In the genomic region with DNA sequence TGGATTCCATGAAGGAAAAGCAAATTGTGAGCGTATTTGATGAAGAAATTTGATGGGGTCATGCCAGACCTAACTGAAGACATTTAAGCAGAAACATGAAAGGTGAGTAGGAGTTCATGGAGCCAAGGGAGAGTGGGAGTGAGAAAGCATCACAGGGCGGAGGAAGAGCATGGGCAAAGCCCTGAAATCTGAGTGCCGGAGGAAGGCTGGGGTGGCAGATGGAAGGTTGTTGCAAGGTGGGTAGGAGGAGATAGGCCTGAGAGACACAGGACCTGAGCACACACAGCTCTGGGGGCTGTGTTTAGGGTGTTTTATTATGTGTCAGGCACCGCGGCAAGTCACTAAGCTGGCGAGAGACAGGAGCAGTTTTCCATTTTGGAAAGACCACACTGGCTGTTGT, we compare ENCODE assay signal across 18 cellular contexts.
DNase-seq lines count a peak whose midpoint lies in the region; ATAC-seq lines count a peak whose summit lies in the region.
"Had no signal": no experiment of that assay in that cellular context is flagged by ENCODE, and none has a peak within 500 bp of the region (broad histone marks: within the 10 kb centered on the region; RNA-seq: fewer than 3 reads in every experiment).

No MANE protein-coding gene starts in this region.

- H2BK5ac ChIP-seq in trophoblast cell (ENCODE audit: low read depth, low read length, poor library complexity), result no peak overlapping the region

- DNase-seq in DMS 273 (lab: John Stamatoyannopoulos, UW; ENCODE audit: unreplicated experiment) (peak; percentile 14), DMS 273 treated with DMSO at 0.1 percent for 48 hours (lab: John Stamatoyannopoulos, UW) (no peak), left kidney (ENCODE audit: low read depth, low spot score) (peak; percentile 62), trophoblast cell (no peak), NCI-H345 treated with DMSO at 0.1 percent for 48 hours (lab: John Stamatoyannopoulos, UW; ENCODE audit: unreplicated experiment) (no peak), EL (no peak)
- DNase-seq: AML-193; Caco-2; Calu3; CD4-positive, alpha-beta T cell; CD8-positive, alpha-beta T cell; DMS79 treated with DMSO at 0.1 percent for 48 hours; GF-D8 had no signal

- no peaks in the 10 kb centered on the region for H3K36me3 ChIP-seq in trophoblast cell (ENCODE audit: control insufficient read depth in 1 of 2, insufficient read depth in 2 of 2, low read length in 2 of 2)
- H3K36me3 ChIP-seq: BLaER1 treated with 17β-estradiol and CSF1 and Interleukin-3, amounts not matched to agents 10 nM and 100 nM had no signal

- H3K9ac ChIP-seq in trophoblast cell (ENCODE audit: low read length), result no peak overlapping the region
- H3K9ac ChIP-seq: BLaER1 treated with 17β-estradiol and CSF1 and Interleukin-3, amounts not matched to agents 10 nM and 100 nM had no signal

- no peak overlapping the region for H3K27ac ChIP-seq in trophoblast cell (ENCODE audit: low read depth, low read length)
- H3K27ac ChIP-seq: 22Rv1; A549; BLaER1 treated with 17β-estradiol and CSF1 and Interleukin-3, amounts not matched to agents 10 nM and 100 nM; C4-2B had no signal

- H2AK5ac ChIP-seq in trophoblast cell (ENCODE audit: low read length), result no peak overlapping the region

- no peak overlapping the region for H3K4ac ChIP-seq in trophoblast cell (ENCODE audit: low read depth, low read length)

- H2BK12ac ChIP-seq in trophoblast cell (ENCODE audit: low read length), result no peak overlapping the region

- WGBS in trophoblast cell (ENCODE audit: extremely low coverage, insufficient coverage, insufficient read length), result no CpG with 5 or more reads among the region's 6 CpGs

- H3K4me3 ChIP-seq in trophoblast cell (ENCODE audit: low read depth, low read length), result peak overlapping the region; percentile 45
- H3K4me3 ChIP-seq: A549; BLaER1 treated with 17β-estradiol and CSF1 and Interleukin-3, amounts not matched to agents 10 nM and 100 nM had no signal

- H4K8ac ChIP-seq in trophoblast cell (ENCODE audit: low read depth, low read length), result no peak overlapping the region

- no peaks in the 10 kb centered on the region for H3K9me3 ChIP-seq in trophoblast cell (ENCODE audit: insufficient read depth, low read depth, low read length)
- H3K9me3 ChIP-seq: A549; BLaER1 treated with 17β-estradiol and CSF1 and Interleukin-3, amounts not matched to agents 10 nM and 100 nM; Caco-2 had no signal

- H3K14ac ChIP-seq in trophoblast cell (ENCODE audit: low read length), result no peak overlapping the region

- no peak overlapping the region for H2BK120ac ChIP-seq in trophoblast cell (ENCODE audit: insufficient read depth, low read length, poor library complexity)

- peak overlapping the region; percentile 28 for H4K12ac ChIP-seq in trophoblast cell (ENCODE audit: low read depth, low read length)

- no peak for ATAC-seq in GM18867 (IDR thresholded peaks at IDR 0.05; ENCODE audit: unreplicated experiment)
- ATAC-seq: A549; CD8-positive, alpha-beta T cell had no signal

- H3K27me3 ChIP-seq in trophoblast cell (ENCODE audit: insufficient read depth, low read length), result no peaks in the 10 kb centered on the region
- H3K27me3 ChIP-seq: BLaER1 treated with 17β-estradiol and CSF1 and Interleukin-3, amounts not matched to agents 10 nM and 100 nM had no signal

- no peaks in the 10 kb centered on the region for H3K79me1 ChIP-seq in trophoblast cell (ENCODE audit: low read length)

- H3K18ac ChIP-seq in trophoblast cell (ENCODE audit: low read length), result no peak overlapping the region

- H3K4me1 ChIP-seq in trophoblast cell (ENCODE audit: control insufficient read depth in 1 of 2, insufficient read depth in 2 of 2, low read length in 2 of 2), result no peaks in the 10 kb centered on the region
- H3K4me1 ChIP-seq: A549; BLaER1 treated with 17β-estradiol and CSF1 and Interleukin-3, amounts not matched to agents 10 nM and 100 nM; Caco-2 had no signal

- H4K91ac ChIP-seq in trophoblast cell (ENCODE audit: low read depth, low read length), result no peak overlapping the region

- H2AFZ ChIP-seq in trophoblast cell (ENCODE audit: insufficient read depth, low read length, poor library complexity), result no peak overlapping the region

- H3K79me2 ChIP-seq in trophoblast cell (ENCODE audit: control insufficient read depth, insufficient read depth, low read length, poor library complexity), result no peaks in the 10 kb centered on the region

- H3K23ac ChIP-seq in trophoblast cell (ENCODE audit: low read length), result no peak overlapping the region

- no peak overlapping the region for H3K4me2 ChIP-seq in trophoblast cell (ENCODE audit: low read length)
- H3K4me2 ChIP-seq: A549; BLaER1 treated with 17β-estradiol and CSF1 and Interleukin-3, amounts not matched to agents 10 nM and 100 nM had no signal

Comparison
In these comparisons a context has a peak if more than half of its experiments do, and no peak if none do; other contexts are left out.
1. DNase-seq: peak in DMS 273 (single experiment) and left kidney (single experiment); none in DMS 273 treated with DMSO at 0.1 percent for 48 hours (single experiment), trophoblast cell (0 of 2), NCI-H345 treated with DMSO at 0.1 percent for 48 hours (single experiment) and EL (single experiment).